In the genomic region with DNA sequence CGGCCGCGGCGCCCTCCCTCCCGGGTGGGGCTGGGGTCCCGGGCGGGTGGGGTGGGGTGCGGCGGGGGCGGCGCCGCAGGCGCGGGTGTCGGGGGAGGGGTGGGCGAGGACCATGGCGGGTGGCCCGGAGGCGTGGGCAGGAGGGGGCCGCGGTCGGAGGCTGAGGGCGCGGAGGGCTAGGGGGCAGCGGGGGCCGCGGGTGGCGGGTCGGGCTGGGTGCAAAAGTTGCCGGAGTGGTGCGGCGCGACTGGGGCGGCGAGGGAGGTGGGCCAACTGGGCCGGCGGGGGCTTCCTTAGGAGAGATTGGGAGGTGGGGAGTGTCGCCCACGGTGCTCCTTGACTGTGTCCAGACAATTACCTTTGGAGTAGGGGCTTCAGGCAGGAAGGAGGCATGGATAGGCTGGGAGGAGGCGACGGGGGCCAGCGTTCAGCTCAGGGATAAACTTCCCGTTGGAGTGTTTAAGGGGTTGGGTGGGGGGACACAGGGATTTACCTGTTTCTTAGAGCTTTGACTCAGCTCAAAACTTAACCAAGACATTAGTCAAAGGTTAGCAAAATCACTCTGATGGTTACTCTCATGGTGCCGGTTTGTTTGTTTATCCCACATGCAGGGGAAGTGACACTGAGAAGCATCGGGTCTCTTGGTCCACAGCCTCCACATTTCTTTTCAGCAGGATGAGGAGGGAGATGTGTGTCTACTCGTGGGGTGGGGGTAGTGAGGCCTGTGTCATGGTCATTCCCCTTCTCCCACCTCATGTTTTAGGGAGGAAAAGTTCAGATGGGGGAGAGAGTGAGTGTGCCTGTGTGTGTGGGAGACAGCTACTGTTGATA, we compare ENCODE assay signal across 8 cellular contexts. TPM values are rescaled to one million over a fixed set of nuclear protein-coding genes. Genes with fewer than 3 reads are reported as not detected.
DNase-seq lines count a peak whose midpoint lies in the region; ATAC-seq and TF ChIP-seq lines count a peak whose summit lies in the region.

No MANE protein-coding gene starts in this region.

- H3K27me3 ChIP-seq in dorsolateral prefrontal cortex = no peaks in the 10 kb centered on the region

- peak overlapping the region in 37 of 59 donors; percentile 7 to 96 (median 87) for H3K27ac ChIP-seq in dorsolateral prefrontal cortex

- 0 to 1% methylated on average over 23 to 25 of the region's 46 CpGs for WGBS in lower leg skin, 2 donors

- TF ChIP-seq POLR2A in lower leg skin (IDR thresholded peaks at IDR 0.05) = no peak

- DNase-seq in Daoy (ENCODE audit: low read depth) = peak; percentile 30
- no peak for DNase-seq in Jurkat, Clone E6-1 (ENCODE audit: low read depth, low spot score)
- DNase-seq in activated CD4-positive, alpha-beta T cell treated with anti-CD3 and anti-CD28 coated beads for 24 hours (ENCODE audit: low read depth in 2 of 2) = peak; percentile 4
- peak in 3 of 10 donors; percentile 10 to 52 (median 10) for DNase-seq in dorsolateral prefrontal cortex
- DNase-seq in lower leg skin (ENCODE audit: low spot score in 2 of 2) = peak; percentile 18 to 89
- peak in 2 of 3 experiments; percentile 4 to 18 for DNase-seq in stimulated activated CD4-positive, alpha-beta T cell treated with anti-CD3 and anti-CD28 coated beads, TNF-alpha, amount 100 ng/mL, for 4 hours (ENCODE audit: low read depth in 3 of 3)
- no peak for DNase-seq in NCI-H1694 (lab: John Stamatoyannopoulos, UW)

- TF ChIP-seq CTCF in dorsolateral prefrontal cortex (IDR thresholded peaks at IDR 0.05 in 54 of 56, conservative IDR thresholded peaks at IDR 0.05 in 2 of 56; ENCODE audit: low read depth in 1 of 56, partially characterized antibody in 56 of 56) (no peak), lower leg skin (IDR thresholded peaks at IDR 0.05) (no peak)

- peak overlapping the region; percentile 73 for H3K4me3 ChIP-seq in Jurkat, Clone E6-1 (ENCODE audit: low read length)
- peak overlapping the region; percentile 51 to 96 (median 82) for H3K4me3 ChIP-seq in dorsolateral prefrontal cortex
- peak overlapping the region; percentile 85 for H3K4me3 ChIP-seq in lower leg skin (ENCODE audit: low read depth, poor library complexity, severe bottlenecking)

- intact Hi-C loops in dorsolateral prefrontal cortex (cut with DNase I) = loop anchor here (1.0 to 10.0 kb wide), 2 partner anchors 90 to 92 kb away; partner anchors contain the start of gene CEP120 (in 1 of the 2)
- intact Hi-C loops in lower leg skin (cut with DNase I; ENCODE audit: low total_unique reads) = no loop called here

- ATAC-seq in GM21717 (IDR thresholded peaks at IDR 0.05; ENCODE audit: unreplicated experiment) = peak; percentile 23

RNA-seq across cellular contexts. Expression of gene CSNK1G3, which starts 0.9 kb away (rescaled TPM):
- total RNA-seq in Daoy (2014; rRNA removed; shearing (Covaris generic)) = 87.5 and 93.9 TPM in 2 replicates
- 12.3 TPM for polyA plus RNA-seq in Jurkat, Clone E6-1 (2012; ENCODE audit: insufficient read depth, insufficient read length)
- total RNA-seq in dorsolateral prefrontal cortex (10 to 100 TPM; 34.3 to 70.8 (median 53.0) TPM), lower leg skin (10 to 100 TPM; 21.5 to 32.8 (median 25.1) TPM)

Comparison
In these comparisons a context has a peak if more than half of its experiments do, and no peak if none do; other contexts are left out.
1. DNase-seq: peak in Daoy (single experiment), activated CD4-positive, alpha-beta T cell treated with anti-CD3 and anti-CD28 coated beads for 24 hours (2 of 2), lower leg skin (2 of 2) and stimulated activated CD4-positive, alpha-beta T cell treated with anti-CD3 and anti-CD28 coated beads, TNF-alpha, amount 100 ng/mL, for 4 hours (2 of 3); none in Jurkat, Clone E6-1 (single experiment) and NCI-H1694 (single experiment).
2. Peak in every context shown above with its lines, with median percentiles within 50 percentile points of each other: H3K4me3 ChIP-seq.